8 cellular contexts compared by ENCODE assay signal in the genomic region with DNA sequence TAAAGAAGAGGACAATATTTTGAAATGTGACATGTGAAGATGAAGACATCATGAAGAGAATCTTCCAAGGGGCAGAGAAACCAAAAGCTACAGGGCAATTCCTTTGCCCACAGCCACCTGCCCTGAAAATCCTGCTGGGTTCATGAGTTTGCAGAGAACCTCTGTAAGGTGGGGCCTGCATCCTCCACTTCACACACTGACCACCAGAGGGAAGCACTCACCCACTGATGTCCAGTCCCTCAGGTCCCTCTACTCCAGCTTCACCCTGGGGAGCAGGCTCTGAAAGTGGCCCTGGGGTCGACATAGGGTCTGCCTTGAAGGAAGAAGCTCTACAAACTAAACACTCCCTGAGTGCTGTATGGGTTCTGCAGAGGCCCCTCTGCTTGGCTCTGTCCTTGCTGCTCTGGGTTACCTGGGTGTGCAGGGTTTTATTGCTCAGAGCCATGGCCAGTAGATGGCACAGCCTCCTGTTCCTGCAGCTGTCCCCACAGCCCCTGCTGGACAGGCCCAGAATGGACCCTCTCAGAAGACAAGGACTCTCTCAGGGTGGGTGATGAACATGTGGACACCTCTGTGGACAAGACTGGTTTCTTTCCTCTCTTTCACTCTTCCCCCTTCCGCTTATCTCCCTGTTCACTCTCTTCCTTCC. TPM values are rescaled to one million over a fixed set of nuclear protein-coding genes. Genes with fewer than 3 reads are reported as not detected.
DNase-seq lines count a peak whose midpoint lies in the region; ATAC-seq and TF ChIP-seq lines count a peak whose summit lies in the region.
"Not testable (repeated sequence)": the region's sequence is repeated elsewhere in the genome, so short reads cannot be mapped to it uniquely, and the experiment has no call there.

No MANE protein-coding gene starts in this region.

- H3K4me1 ChIP-seq in GM23338 (ENCODE audit: insufficient read depth); Karpas-422 (ENCODE audit: low read length); RWPE2 (ENCODE audit: insufficient read depth, poor library complexity, severe bottlenecking); naive thymus-derived CD4-positive, alpha-beta T cell (ENCODE audit: control insufficient read depth in 2 of 2, insufficient read depth in 2 of 2, low read length in 2 of 2); transverse colon: not testable (repeated sequence)

- not testable (repeated sequence) for H3K36me3 ChIP-seq in GM06990 (ENCODE audit: control insufficient read depth, insufficient read depth, low read length); GM23338 (ENCODE audit: insufficient read depth); Karpas-422 (ENCODE audit: insufficient read depth, low read length); RWPE2 (ENCODE audit: low read depth); naive thymus-derived CD4-positive, alpha-beta T cell (ENCODE audit: control insufficient read depth in 2 of 3, insufficient read depth in 3 of 3, low read length in 3 of 3); transverse colon

- H3K9me2 ChIP-seq in GM23338 (ENCODE audit: insufficient read depth) = 0 out of 2 replicates have a peak, but pooled peaks cover 13% of the 10 kb centered on the region
- H3K9me2 ChIP-seq in Karpas-422 (replicated peaks; ENCODE audit: insufficient read depth, low read length) = not testable (repeated sequence)

- H3K9ac ChIP-seq in Karpas-422 (ENCODE audit: low read length) = not testable (repeated sequence)

- TF ChIP-seq EP300 in transverse colon (IDR thresholded peaks at IDR 0.05; ENCODE audit: low read depth) = not testable (repeated sequence)

- H4K20me1 ChIP-seq in GM23338 (replicated peaks; ENCODE audit: insufficient read depth); Karpas-422 (ENCODE audit: insufficient read depth, low read depth, low read length): not testable (repeated sequence)

- POLR2A ChIA-PET in naive thymus-derived CD4-positive, alpha-beta T cell (lab: Charles Lee) = not testable (repeated sequence)

- in situ Hi-C loops in transverse colon (cut with MboI; ENCODE audit: low pct_ligation_motif_present in 1 of 4, low pct_unique_long_range_greater_than_20kb in 1 of 4, low sequenced_read_pairs in 3 of 4) = not testable (repeated sequence)

- H3K27me3 ChIP-seq in GM06990 (replicated peaks; ENCODE audit: control insufficient read depth, insufficient read depth, low read length); GM23338 (ENCODE audit: insufficient read depth); Karpas-422 (ENCODE audit: low read length); RWPE2 (ENCODE audit: insufficient read depth, poor library complexity, severe bottlenecking); naive thymus-derived CD4-positive, alpha-beta T cell (ENCODE audit: control insufficient read depth in 2 of 2, insufficient read depth in 2 of 2, low read length in 2 of 2); transverse colon: not testable (repeated sequence)

- not testable (repeated sequence) for H3K9me3 ChIP-seq in Karpas-422 (ENCODE audit: low read length); RWPE2 (ENCODE audit: severe bottlenecking); naive thymus-derived CD4-positive, alpha-beta T cell (ENCODE audit: control insufficient read depth in 2 of 3, low read length in 3 of 3); transverse colon

- TF ChIP-seq CTCF in GM06990 (IDR thresholded peaks at IDR 0.05; ENCODE audit: insufficient read depth, low read length, poor library complexity, severe bottlenecking) (peak; percentile 57), GM23338 (conservative IDR thresholded peaks at IDR 0.05; ENCODE audit: low read depth in 2 of 2) (peak; percentile 69 to 74), foreskin fibroblast (IDR thresholded peaks at IDR 0.05; ENCODE audit: low read depth, low read length) (peak; percentile 59), transverse colon (IDR thresholded peaks at IDR 0.05) (peak in 3 of 5 experiments; percentile 33 to 49 (median 48))
- TF ChIP-seq CTCF in RWPE2 (IDR thresholded peaks at IDR 0.05; ENCODE audit: poor library complexity, severe bottlenecking) = not testable (repeated sequence)

- DNase-seq in GM06990 (ENCODE audit: extremely low read depth, insufficient read length); RWPE2 (ENCODE audit: low spot score): not testable (repeated sequence)
- DNase-seq in GM23338 (ENCODE audit: low spot score) (peak; percentile 44), Karpas-422 (peak; percentile 64), foreskin fibroblast (peak; percentile 21 to 61), transverse colon (peak; percentile 19)
- DNase-seq in activated naive CD4-positive, alpha-beta T cell treated with anti-CD3 and anti-CD28 coated beads, Interleukin-2, amount 50 U/mL, for 72 hours (ENCODE audit: low spot score in 2 of 2) = peak in 1 of 2 donors; percentile 15
- peak in 1 of 9 donors; percentile 27 for DNase-seq in naive thymus-derived CD4-positive, alpha-beta T cell

- not testable (repeated sequence) for H3K4me2 ChIP-seq in GM23338; Karpas-422 (ENCODE audit: low read depth, low read length, poor library complexity, severe bottlenecking)

- H3K4me1 Mint-ChIP-seq in GM23338; naive thymus-derived CD4-positive, alpha-beta T cell: not testable (repeated sequence)

- H2AFZ ChIP-seq in GM23338; Karpas-422 (ENCODE audit: low read length): not testable (repeated sequence)

- not testable (repeated sequence) for H3K36me3 Mint-ChIP-seq in GM23338 (ENCODE audit: low read depth); activated naive CD4-positive, alpha-beta T cell treated with anti-CD3 and anti-CD28 coated beads, Interleukin-2, amount 50 U/mL, for 72 hours; naive thymus-derived CD4-positive, alpha-beta T cell

- H3K4me3 Mint-ChIP-seq in GM23338; naive thymus-derived CD4-positive, alpha-beta T cell: not testable (repeated sequence)

- not testable (repeated sequence) for H3K27ac ChIP-seq in GM23338 (ENCODE audit: low read depth); Karpas-422 (ENCODE audit: low read length); RWPE2 (ENCODE audit: poor library complexity, severe bottlenecking); naive thymus-derived CD4-positive, alpha-beta T cell (ENCODE audit: low read depth, low read length); transverse colon

- 42 to 100% methylated on average over 1 to 2 of the region's 2 CpGs for WGBS in transverse colon (ENCODE audit: low coverage in 1 of 2), 2 donors

- intact Hi-C loops in naive thymus-derived CD4-positive, alpha-beta T cell (cut with micrococcal nuclease); transverse colon (cut with DNase I; ENCODE audit: low total_unique reads): not testable (repeated sequence)

- ATAC-seq in GM23338 (peak; percentile 99), RWPE2 (ENCODE audit: low read depth) (peak; percentile 80)
- ATAC-seq in activated naive CD4-positive, alpha-beta T cell treated with anti-CD3 and anti-CD28 coated beads, Interleukin-2, amount 50 U/mL, for 72 hours = peak; percentile 47 to 64
- ATAC-seq in naive thymus-derived CD4-positive, alpha-beta T cell = peak; percentile 64

- H3K9me3 Mint-ChIP-seq in GM23338; activated naive CD4-positive, alpha-beta T cell treated with anti-CD3 and anti-CD28 coated beads, Interleukin-2, amount 50 U/mL, for 72 hours; naive thymus-derived CD4-positive, alpha-beta T cell: not testable (repeated sequence)

- not testable (repeated sequence) for H3F3A ChIP-seq in GM23338 (replicated peaks; ENCODE audit: low read depth)

- peaks cover 14% of the 10 kb centered on the region for H3K27me3 Mint-ChIP-seq in GM23338 (ENCODE audit: insufficient read depth, low read depth, poor library complexity)
- H3K27me3 Mint-ChIP-seq in naive thymus-derived CD4-positive, alpha-beta T cell = peaks cover 0 to 30% (median 12%) of the 10 kb centered on the region in 5 donors

- CTCF ChIA-PET in naive thymus-derived CD4-positive, alpha-beta T cell (lab: Charles Lee) = not testable (repeated sequence)

- not testable (repeated sequence) for H3K4me3 ChIP-seq in GM06990 (replicated peaks; ENCODE audit: low read depth, low read length); GM23338; Karpas-422 (ENCODE audit: low read length); RWPE2 (ENCODE audit: severe bottlenecking); foreskin fibroblast (ENCODE audit: low read depth in 1 of 2, low read length in 2 of 2); naive thymus-derived CD4-positive, alpha-beta T cell (ENCODE audit: low read length); transverse colon

- TF ChIP-seq POLR2A in transverse colon (IDR thresholded peaks at IDR 0.05) = not testable (repeated sequence)

- H3K27ac Mint-ChIP-seq in GM23338; activated naive CD4-positive, alpha-beta T cell treated with anti-CD3 and anti-CD28 coated beads, Interleukin-2, amount 50 U/mL, for 72 hours; naive thymus-derived CD4-positive, alpha-beta T cell: not testable (repeated sequence)

- H3K79me2 ChIP-seq in GM23338 (replicated peaks; ENCODE audit: insufficient read depth); Karpas-422 (ENCODE audit: low read length): not testable (repeated sequence)

RNA-seq across cellular contexts. Expression of a gene that starts 27.0 kb away (rescaled TPM):
- 1.8 and 2.7 TPM in 2 replicates for total RNA-seq in GM23338 (2014; rRNA removed; shearing (Covaris generic))
- polyA plus RNA-seq in GM23338 (2016; fragmentation: Nextera tagmentation; extraction: Ambion mirVana) = 4.0 and 4.9 TPM in 2 replicates
- total RNA-seq in Karpas-422 (2014; rRNA removed; shearing (Covaris generic); ENCODE audit: low replicate concordance) = not detected in 2 replicates
- total RNA-seq in activated naive CD4-positive, alpha-beta T cell treated with anti-CD3 and anti-CD28 coated beads, Interleukin-2, amount 50 U/mL, for 72 hours = not detected
- total RNA-seq in naive thymus-derived CD4-positive, alpha-beta T cell = not detected
- not detected for polyA plus RNA-seq in naive thymus-derived CD4-positive, alpha-beta T cell
- total RNA-seq in transverse colon = not detected

RNA-seq across cellular contexts. Expression of a gene that starts 34.9 kb away (rescaled TPM):
- total RNA-seq in GM23338 (2014; rRNA removed; shearing (Covaris generic)) = not detected in 2 replicates
- polyA plus RNA-seq in GM23338 (2016; fragmentation: Nextera tagmentation; extraction: Ambion mirVana) = not detected in 2 replicates
- total RNA-seq in Karpas-422 (2014; rRNA removed; shearing (Covaris generic); ENCODE audit: low replicate concordance) = not detected in 2 replicates
- total RNA-seq in activated naive CD4-positive, alpha-beta T cell treated with anti-CD3 and anti-CD28 coated beads, Interleukin-2, amount 50 U/mL, for 72 hours = not detected
- not detected for total RNA-seq in naive thymus-derived CD4-positive, alpha-beta T cell
- not detected for polyA plus RNA-seq in naive thymus-derived CD4-positive, alpha-beta T cell
- not detected for total RNA-seq in transverse colon
